In the genomic region with DNA sequence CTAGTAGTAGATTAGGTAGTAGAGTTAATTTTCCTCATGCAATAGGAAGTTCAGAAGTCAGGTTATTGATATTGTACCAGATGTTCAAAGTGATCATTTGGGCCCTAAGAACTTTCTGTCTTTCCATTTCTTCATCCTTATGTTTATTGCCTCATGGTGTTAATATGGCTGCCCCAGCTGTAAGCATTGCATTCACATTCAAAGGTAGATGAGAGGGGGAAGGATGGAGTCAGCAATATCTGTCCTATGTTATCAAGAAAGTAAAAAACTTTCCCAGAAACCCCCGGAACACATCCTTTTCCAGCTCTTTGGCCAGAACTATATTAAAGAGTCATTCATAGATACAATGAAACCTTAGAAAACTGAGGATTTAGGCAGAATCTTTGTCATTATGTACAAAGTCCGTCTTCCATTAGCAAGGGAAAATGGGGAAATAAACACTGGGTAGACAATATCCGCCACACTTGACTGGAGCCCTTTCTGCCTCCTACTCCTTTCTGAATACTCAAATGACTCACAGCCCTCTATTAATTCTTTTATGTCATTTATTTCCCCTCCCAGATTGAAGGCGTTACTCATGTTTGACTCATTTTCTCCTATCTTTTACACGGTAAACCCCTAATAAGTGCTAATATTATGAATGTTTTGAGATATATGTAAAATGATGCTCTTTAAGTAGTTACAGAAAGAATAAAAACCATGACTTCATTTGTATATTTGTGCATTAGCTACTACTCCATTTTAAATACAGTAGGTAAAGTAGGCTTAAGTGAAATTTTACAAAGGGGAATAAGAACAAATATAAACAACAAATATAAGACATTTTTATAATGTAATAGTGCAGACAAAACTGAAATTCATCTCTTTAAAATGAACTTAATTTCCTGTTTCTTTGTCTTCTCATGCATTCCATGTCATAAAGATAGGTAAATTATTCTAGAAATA, we compare ENCODE assay signal across 8 cellular contexts.
A peak's percentile ranks its signal among the peaks of the same experiment; 100 is the strongest.
DNase-seq lines count a peak whose midpoint lies in the region; ATAC-seq, FAIRE-seq and TF ChIP-seq lines count a peak whose summit lies in the region.

No MANE protein-coding gene starts in this region.

- no peaks in the 10 kb centered on the region for H3K27me3 ChIP-seq in IMR-90 (ENCODE audit: control insufficient read depth, insufficient read depth, low read length)
- no peaks in the 10 kb centered on the region for H3K27me3 ChIP-seq in heart right ventricle
- H3K27me3 ChIP-seq in lower lobe of right lung (ENCODE audit: low read depth) = no peaks in the 10 kb centered on the region

- H3K9me3 ChIP-seq in IMR-90 (ENCODE audit: control insufficient read depth, insufficient read depth, low read length) = no peaks in the 10 kb centered on the region
- H3K9me3 ChIP-seq in heart right ventricle = no peaks in the 10 kb centered on the region
- no peaks in the 10 kb centered on the region for H3K9me3 ChIP-seq in lower lobe of right lung

- peak; percentile 83 for ATAC-seq in GM18519 (IDR thresholded peaks at IDR 0.05; ENCODE audit: low FRiP score, unreplicated experiment)
- ATAC-seq in HG02571 (IDR thresholded peaks at IDR 0.05; ENCODE audit: unreplicated experiment) = peak; percentile 73
- no peak; the same call in 1 of the 2 replicates for ATAC-seq in IMR-90 (ENCODE audit: low read depth)
- no peak for ATAC-seq in heart right ventricle
- ATAC-seq in lower lobe of right lung = no peak

- dilution Hi-C loops in IMR-90 (cut with HindIII; ENCODE audit: low sequenced_read_pairs, unreplicated experiment) = no loop called here

- H3K23ac ChIP-seq in IMR-90 (ENCODE audit: low read depth, low read length) = no peak overlapping the region

- H3K27ac ChIP-seq in IMR-90 (ENCODE audit: insufficient read depth, low read length) (no peak overlapping the region), heart right ventricle (no peak overlapping the region), lower lobe of right lung (no peak overlapping the region)

- no peaks in the 10 kb centered on the region for H4K20me1 ChIP-seq in IMR-90 (ENCODE audit: insufficient read depth, low read length)

- H3K79me1 ChIP-seq in IMR-90 (ENCODE audit: low read depth in 1 of 2, low read length in 2 of 2) = no peaks in the 10 kb centered on the region

- POLR2A ChIA-PET in IMR-90 (lab: Charles Lee; ENCODE audit: unreplicated experiment) = interaction anchor here (0.6 kb wide), 1 partner anchor 1654 kb away, joined by 3 read pairs; no protein-coding TSS in a partner anchor

- H2AK5ac ChIP-seq in IMR-90 (ENCODE audit: low read depth, low read length) = no peak overlapping the region

- no peak overlapping the region for H2BK120ac ChIP-seq in IMR-90 (ENCODE audit: low read depth, low read length)

- H3K36me3 ChIP-seq in IMR-90 (ENCODE audit: control insufficient read depth, insufficient read depth, low read length) = no peaks in the 10 kb centered on the region
- no peaks in the 10 kb centered on the region for H3K36me3 ChIP-seq in heart right ventricle
- H3K36me3 ChIP-seq in lower lobe of right lung = no peaks in the 10 kb centered on the region

- no peak overlapping the region for H4K8ac ChIP-seq in IMR-90 (ENCODE audit: low read depth in 2 of 2, low read length in 2 of 2)

- H3K4me1 ChIP-seq in IMR-90 (ENCODE audit: control insufficient read depth, insufficient read depth, low read length) = no peaks in the 10 kb centered on the region
- H3K4me1 ChIP-seq in heart right ventricle = peaks cover 0 to 7% (median 0%) of the 10 kb centered on the region in 9 donors
- no peaks in the 10 kb centered on the region for H3K4me1 ChIP-seq in lower lobe of right lung

- H3K9ac ChIP-seq in IMR-90 (ENCODE audit: low read depth, low read length) = no peak overlapping the region

- TF ChIP-seq RAD21 in IMR-90 (IDR thresholded peaks at IDR 0.05; ENCODE audit: low read length) = no peak

- CTCF ChIA-PET in IMR-90 (lab: Yijun Ruan, JAX) = no interaction called here

- no peak overlapping the region for H3K18ac ChIP-seq in IMR-90 (ENCODE audit: low read depth, low read length)

- H3K14ac ChIP-seq in IMR-90 (replicated peaks; ENCODE audit: low read depth, low read length) = no peak overlapping the region

- no CpG with 5 or more reads among the region's 5 CpGs for WGBS in IMR-90 (ENCODE audit: extremely low coverage in 2 of 2, insufficient read length in 1 of 2), 2 experiments
- 79 to 90% methylated on average over 5 of the region's 5 CpGs for WGBS in heart right ventricle, 2 donors

- H4K91ac ChIP-seq in IMR-90 (ENCODE audit: insufficient read depth, low read depth, low read length) = no peak overlapping the region

- in situ Hi-C loops in IMR-90 (cut with MboI; ENCODE audit: low sequenced_read_pairs) = no loop called here

- H3K9me1 ChIP-seq in IMR-90 (ENCODE audit: insufficient read depth, low read length) = no peaks in the 10 kb centered on the region

- H3K4me2 ChIP-seq in IMR-90 (ENCODE audit: low read depth, low read length) = no peak overlapping the region

- intact Hi-C loops in IMR-90 (cut with micrococcal nuclease) (no loop called here), heart right ventricle (cut with DNase I) (no loop called here), lower lobe of right lung (cut with DNase I) (no loop called here)

- no peak overlapping the region for H3K56ac ChIP-seq in IMR-90 (ENCODE audit: extremely low read depth, insufficient read depth, low read length)

- no peak overlapping the region for H2BK20ac ChIP-seq in IMR-90 (ENCODE audit: low read depth, low read length)

- H2BK5ac ChIP-seq in IMR-90 (ENCODE audit: low read depth, low read length, poor library complexity, severe bottlenecking) = no peak overlapping the region

- DNase-seq in IMR-90 = peak; percentile 59
- peak; percentile 85 for DNase-seq in kidney glomerular epithelial cell (lab: John Stamatoyannopoulos, UW)
- DNase-seq in heart right ventricle = no peak
- no peak for DNase-seq in Kasumi-1 (lab: John Stamatoyannopoulos, UW)
- DNase-seq in frontal cortex (ENCODE audit: low spot score in 2 of 2) = no peak
- no peak for DNase-seq in lower lobe of right lung

- no peak overlapping the region for H4K5ac ChIP-seq in IMR-90 (ENCODE audit: low read depth, low read length)

- no peak for TF ChIP-seq CTCF in IMR-90 (conservative IDR thresholded peaks at IDR 0.05; ENCODE audit: low read depth, low read length)
- TF ChIP-seq CTCF in heart right ventricle (IDR thresholded peaks at IDR 0.05) = no peak
- no peak for TF ChIP-seq CTCF in lower lobe of right lung (IDR thresholded peaks at IDR 0.05)

- no peak overlapping the region for H3K4ac ChIP-seq in IMR-90 (ENCODE audit: low read depth, low read length)

- TF ChIP-seq POLR2A in IMR-90 (IDR thresholded peaks at IDR 0.05; ENCODE audit: low read depth, low read length) = no peak

- H3K4me3 ChIP-seq in IMR-90 (ENCODE audit: insufficient read depth, low read depth, low read length) (no peak overlapping the region), heart right ventricle (no peak overlapping the region), lower lobe of right lung (no peak overlapping the region)

- H2AK9ac ChIP-seq in IMR-90 (replicated peaks; ENCODE audit: low read depth, low read length, poor library complexity) = no peak overlapping the region

- H2AFZ ChIP-seq in IMR-90 (replicated peaks; ENCODE audit: low read length, poor library complexity) = no peak overlapping the region

- BruUV-seq in IMR-90 (replicated peaks; lab: Mats Ljungman, UMichigan) = no TSS peak

- FAIRE-seq in frontal cortex (lab: Jason Lieb, UNC) = no peak

- H2BK15ac ChIP-seq in IMR-90 (ENCODE audit: low read depth, low read length) = no peak overlapping the region

TF ChIP-seq in IMR-90, 13 proteins besides CTCF, POLR2A, EP300 and RAD21:
- TF ChIP-seq NFE2L2 (IDR thresholded peaks at IDR 0.05; ENCODE audit: low read depth, low read length) (no peak), FOS (IDR thresholded peaks at IDR 0.05; ENCODE audit: low read depth, low read length) (peak; percentile 53; the same call in 1 of the 2 replicates), CEBPB (IDR thresholded peaks at IDR 0.05; ENCODE audit: low read depth, low read length) (no peak)

Comparison
In these comparisons a context has a peak if more than half of its experiments do, and no peak if none do; other contexts are left out.
1. ATAC-seq: peak in GM18519 (single experiment) and HG02571 (single experiment); none in IMR-90 (single experiment), heart right ventricle (0 of 8) and lower lobe of right lung (0 of 2).
2. DNase-seq: peak in IMR-90 (single experiment) and kidney glomerular epithelial cell (single experiment); none in heart right ventricle (0 of 2), Kasumi-1 (0 of 2), frontal cortex (0 of 2) and lower lobe of right lung (single experiment).